ENCODE assay signal across 1 cellular context in genomic region chr10:108452483-108453060, GRCh38.
TF ChIP-seq lines count a peak whose summit lies in the region.

No MANE protein-coding gene starts in this region.

TF ChIP-seq in GM23338, 12 proteins besides CTCF, POLR2A, EP300 and RAD21 (continued from another document):
- TF ChIP-seq ZNF462 (CRISPR knock-in tag; IDR thresholded peaks at IDR 0.05) = no peak
TF ChIP-seq in GM23338: peak in this region for 0.
